ENCODE assay signal across 17 cellular contexts in the genomic region with DNA sequence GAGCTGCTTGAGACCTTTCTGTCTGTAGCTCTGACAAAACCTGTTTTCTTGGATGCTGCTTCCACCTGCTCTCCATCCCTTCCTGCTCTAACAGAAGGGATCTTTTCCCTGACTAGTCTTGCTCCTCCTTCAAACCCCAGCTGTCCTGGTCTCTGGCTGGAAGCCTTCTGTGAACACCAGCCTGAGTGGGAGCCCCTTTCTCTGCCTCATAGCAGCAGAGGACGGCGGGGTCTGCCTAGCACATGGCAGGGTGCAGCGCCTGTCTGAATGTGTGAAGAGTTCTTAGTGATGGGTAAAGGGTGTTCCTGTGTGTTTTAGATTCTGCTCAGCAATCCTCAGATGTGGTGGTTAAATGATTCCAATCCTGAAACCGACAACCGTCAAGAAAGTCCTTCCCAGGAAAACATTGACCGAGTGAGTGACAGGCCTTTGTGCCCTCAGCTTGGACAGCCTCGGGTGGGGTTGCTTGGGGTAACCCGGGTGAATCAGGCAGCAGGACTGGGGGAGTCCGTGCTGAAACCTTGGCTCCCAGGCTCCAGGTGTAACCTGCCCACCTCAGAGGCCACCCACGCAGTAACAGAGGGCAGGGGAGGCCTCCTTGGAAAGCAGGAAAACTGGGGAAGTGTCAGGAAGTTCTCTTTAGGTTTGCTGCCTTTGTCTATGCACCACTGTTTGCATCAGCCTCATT. TPM values are rescaled to one million over a fixed set of nuclear protein-coding genes. Genes with fewer than 3 reads are reported as not detected.
"Had no signal": no experiment of that assay in that cellular context is flagged by ENCODE, and none has a peak within 500 bp of the region (broad histone marks: within the 10 kb centered on the region; RNA-seq: fewer than 3 reads in every experiment).

No MANE protein-coding gene starts in this region.

- H3K9me3 ChIP-seq: body of pancreas, psoas muscle, thoracic aorta had no signal

- H3K27me3 ChIP-seq: body of pancreas, hepatocyte had no signal

- H3K9me3 Mint-ChIP-seq: activated naive CD4-positive, alpha-beta T cell treated with anti-CD3 and anti-CD28 coated beads, Interleukin-2, amount 10 ng/mL, durations not matched to agents 7 days and 5 days; endodermal cell; T-helper 2 cell treated with Interferon-gamma antibody and Interleukin-4, amounts not matched to agents 5 μg/mL and 100 μg/mL, for 36 hours had no signal

- H2AFZ ChIP-seq: hepatocyte had no signal

- H3K27ac ChIP-seq: body of pancreas, hepatocyte, psoas muscle, thoracic aorta had no signal

- H3K27ac Mint-ChIP-seq: activated naive CD4-positive, alpha-beta T cell treated with anti-CD3 and anti-CD28 coated beads, Interleukin-2, amount 10 ng/mL, durations not matched to agents 7 days and 5 days; endodermal cell; T-helper 2 cell treated with Interferon-gamma antibody and Interleukin-4, amounts not matched to agents 5 μg/mL and 100 μg/mL, for 36 hours had no signal

- H3K4me3 Mint-ChIP-seq: activated naive CD4-positive, alpha-beta T cell treated with anti-CD3 and anti-CD28 coated beads, Interleukin-2, amount 10 ng/mL, durations not matched to agents 7 days and 5 days; endodermal cell; T-helper 2 cell treated with Interferon-gamma antibody and Interleukin-4, amounts not matched to agents 5 μg/mL and 100 μg/mL, for 36 hours had no signal

- H3K79me2 ChIP-seq: hepatocyte had no signal

- H3K4me2 ChIP-seq: hepatocyte had no signal

- H3K4me1 ChIP-seq: body of pancreas, psoas muscle had no signal

- H3K4me3 ChIP-seq: body of pancreas, hepatocyte, psoas muscle, thoracic aorta had no signal

- ATAC-seq: activated CD4-positive, CD25-positive, alpha-beta regulatory T cell treated with anti-CD3 and anti-CD28 coated beads, Interleukin-2, amount 50 U/mL, for 24 hours; body of pancreas; psoas muscle; sciatic nerve had no signal

- DNase-seq: activated CD4-positive, alpha-beta T cell treated with anti-CD3 and anti-CD28 coated beads, Interleukin-2, amount 50 U/mL, for 48 hours; activated naive CD4-positive, alpha-beta T cell treated with anti-CD3 and anti-CD28 coated beads, Interleukin-2, amount 10 ng/mL, durations not matched to agents 7 days and 5 days; amniotic stem cell; body of pancreas; cerebellar nuclear complex; dermis blood vessel endothelial cell; endodermal cell; erythroblast; psoas muscle; stimulated activated CD4-positive, alpha-beta T cell treated with anti-CD3 and anti-CD28 coated beads, Interleukin-12 subunit alpha, Interleukin-12 subunit beta, amount 100 ng/mL, for 4 hours; stimulated activated naive CD4-positive, alpha-beta T cell treated with Interleukin-2 at 50 U/mL for 16 hours had no signal

RNA-seq across cellular contexts. Expression of gene WDR86, which starts 34.2 kb away (rescaled TPM):
- total RNA-seq: dermis blood vessel endothelial cell, myocyte had no signal
